In genomic region chr4:168995537-168996295, GRCh38 we compare ENCODE assay signal across 9 cellular contexts. TPM values are rescaled to one million over a fixed set of nuclear protein-coding genes. Genes with fewer than 3 reads are reported as not detected.
DNase-seq lines count a peak whose midpoint lies in the region; ATAC-seq and TF ChIP-seq lines count a peak whose summit lies in the region.
"Had no signal": no experiment of that assay in that cellular context is flagged by ENCODE, and none has a peak within 500 bp of the region (broad histone marks: within the 10 kb centered on the region; RNA-seq: fewer than 3 reads in every experiment).

No MANE protein-coding gene starts in this region.

- H2AFZ ChIP-seq in PC-3 (ENCODE audit: low read length): no peak overlapping the region

- no TSS peak for BruUV-seq in PC-3 (replicated peaks; lab: Mats Ljungman, UMichigan)

- no peaks in the 10 kb centered on the region for H3K79me2 ChIP-seq in PC-3 (ENCODE audit: low read length)

- POLR2A ChIA-PET in PC-3 (lab: Charles Lee; ENCODE audit: unreplicated experiment): no interaction called here

- H3K27me3 ChIP-seq in PC-3 (ENCODE audit: low read length) (no peaks in the 10 kb centered on the region), psoas muscle (ENCODE audit: insufficient read depth in 3 of 3, low read length in 2 of 3) (no peaks in the 10 kb centered on the region)
- H3K27me3 ChIP-seq: adrenal gland had no signal

- no peak overlapping the region for H3K27ac ChIP-seq in PC-3 (ENCODE audit: low read length)
- no peak overlapping the region for H3K27ac ChIP-seq in psoas muscle
- H3K27ac ChIP-seq: adrenal gland had no signal

- intact Hi-C loops in PC-3 (cut with micrococcal nuclease) (loop anchor here (2.0 to 10.0 kb wide), 2 partner anchors 497 to 569 kb away; no protein-coding TSS in a partner anchor), psoas muscle (cut with DNase I) (loop anchor here in 1 of 2 donors (10.0 kb wide), 1 partner anchor 569 kb away; no protein-coding TSS in a partner anchor)

- H3K27me3 Mint-ChIP-seq in endothelial cell (ENCODE audit: unreplicated experiment): no peaks in the 10 kb centered on the region

- H3K27ac Mint-ChIP-seq in endothelial cell (ENCODE audit: unreplicated experiment): no peak overlapping the region

- no peaks in the 10 kb centered on the region for H3K9me3 Mint-ChIP-seq in endothelial cell (ENCODE audit: unreplicated experiment)

- H3K4me1 ChIP-seq in PC-3 (ENCODE audit: insufficient read depth, low read length) (no peaks in the 10 kb centered on the region), psoas muscle (peaks cover 5% of the 10 kb centered on the region)

- H3K9ac ChIP-seq in PC-3 (ENCODE audit: low read length): no peak overlapping the region

- H3K4me3 Mint-ChIP-seq in endothelial cell (ENCODE audit: unreplicated experiment): no peak overlapping the region

- ATAC-seq in GM21367 (IDR thresholded peaks at IDR 0.05; ENCODE audit: unreplicated experiment): peak; percentile 71
- peak; percentile 73 for ATAC-seq in PC-3
- peak in 2 of 4 donors; percentile 60 to 75 for ATAC-seq in psoas muscle
- ATAC-seq in HG02759 (IDR thresholded peaks at IDR 0.05; ENCODE audit: unreplicated experiment): no peak

- no peaks in the 10 kb centered on the region for H3K36me3 Mint-ChIP-seq in endothelial cell (ENCODE audit: low read depth, unreplicated experiment)

- peak; percentile 59 for DNase-seq in PC-3
- peak; percentile 44 for DNase-seq in fibroblast of pulmonary artery (ENCODE audit: low read depth)
- no peak for DNase-seq in psoas muscle
- no peak for DNase-seq in stimulated activated naive CD4-positive, alpha-beta T cell treated with Interleukin-2 at 50 U/mL for 16 hours (lab: John Stamatoyannopoulos, UW)
- no peak for DNase-seq in endothelial cell (ENCODE audit: low spot score)
- DNase-seq: activated CD4-positive, CD25-positive, alpha-beta regulatory T cell treated with anti-CD3 and anti-CD28 coated beads, Interleukin-2, amount 50 U/mL, for 72 hours; adrenal gland had no signal

- no peaks in the 10 kb centered on the region for H4K20me1 ChIP-seq in PC-3 (ENCODE audit: low read length)

- no peaks in the 10 kb centered on the region for H3K9me2 ChIP-seq in PC-3 (replicated peaks; ENCODE audit: low read length)

- TF ChIP-seq CTCF in PC-3 (conservative IDR thresholded peaks at IDR 0.05; ENCODE audit: low read depth, low read length) (peak; percentile 66), fibroblast of pulmonary artery (IDR thresholded peaks at IDR 0.05; ENCODE audit: low read length, missing control alignments) (peak; percentile 18), psoas muscle (IDR thresholded peaks at IDR 0.05) (peak; percentile 25), endothelial cell (IDR thresholded peaks at IDR 0.05; ENCODE audit: unreplicated experiment) (no peak)

- no peaks in the 10 kb centered on the region for H3K4me1 Mint-ChIP-seq in endothelial cell (ENCODE audit: unreplicated experiment)

- H3F3A ChIP-seq in PC-3 (ENCODE audit: low read length, unreplicated experiment): no peaks in the 10 kb centered on the region

- H3K36me3 ChIP-seq in PC-3 (ENCODE audit: low read depth, low read length): peaks cover 10% of the 10 kb centered on the region; the same call in 1 of the 2 replicates
- H3K36me3 ChIP-seq in psoas muscle (ENCODE audit: insufficient read depth in 1 of 2, low read depth in 1 of 2): peaks cover 0 to 26% of the 10 kb centered on the region in 2 donors
- H3K36me3 ChIP-seq: adrenal gland had no signal

- no peak overlapping the region for H3K4me2 ChIP-seq in PC-3 (ENCODE audit: low read length)

- H3K4me3 ChIP-seq in PC-3 (ENCODE audit: low read length) (no peak overlapping the region), fibroblast of pulmonary artery (replicated peaks; ENCODE audit: low read depth, low read length) (no peak overlapping the region), psoas muscle (no peak overlapping the region)
- H3K4me3 ChIP-seq: adrenal gland had no signal

- CTCF ChIA-PET in PC-3 (lab: Charles Lee): interaction anchor here (0.6 kb wide), 1 partner anchor 15 kb away, joined by 7 read pairs; the partner anchor contains the start of gene CBR4

- H3K9me3 ChIP-seq in PC-3 (ENCODE audit: low read length) (no peaks in the 10 kb centered on the region), psoas muscle (no peaks in the 10 kb centered on the region)
- H3K9me3 ChIP-seq: adrenal gland had no signal

- 12 to 44% (median 14%) methylated on average over 2 of the region's 2 CpGs for WGBS in psoas muscle, 3 donors

RNA-seq across cellular contexts. Expression of gene CBR4, which starts 14.3 kb away (rescaled TPM):
- total RNA-seq in PC-3 (2014; rRNA removed) (7.4 and 12.6 TPM in 2 replicates), psoas muscle (10 to 100 TPM; 10.4 to 18.5 (median 14.9) TPM), endothelial cell (ENCODE audit: unreplicated experiment) (21.4 TPM)
- polyA plus RNA-seq in psoas muscle: 10 to 100 TPM in 1 of 3 donors, 1 to 10 TPM in 2; 5.2 to 16.3 (median 8.4) TPM

Comparison
In these comparisons a context has a peak if more than half of its experiments do, and no peak if none do; other contexts are left out.
1. DNase-seq: peak in PC-3 (single experiment) and fibroblast of pulmonary artery (single experiment); none in psoas muscle (0 of 2), stimulated activated naive CD4-positive, alpha-beta T cell treated with Interleukin-2 at 50 U/mL for 16 hours (single experiment) and endothelial cell (single experiment).